9 cellular contexts compared by ENCODE assay signal in genomic region chr6:7147051-7147671, GRCh38. TPM values are rescaled to one million over a fixed set of nuclear protein-coding genes. Genes with fewer than 3 reads are reported as not detected.
DNase-seq lines count a peak whose midpoint lies in the region; ATAC-seq and TF ChIP-seq lines count a peak whose summit lies in the region.
"Had no signal": no experiment of that assay in that cellular context is flagged by ENCODE, and none has a peak within 500 bp of the region (broad histone marks: within the 10 kb centered on the region; RNA-seq: fewer than 3 reads in every experiment).

No MANE protein-coding gene starts in this region.

- no peaks in the 10 kb centered on the region for H3K27me3 Mint-ChIP-seq in activated CD4-positive, alpha-beta T cell treated with anti-CD3 and anti-CD28 coated beads for 36 hours
- no peaks in the 10 kb centered on the region for H3K27me3 Mint-ChIP-seq in WTC11 (ENCODE audit: low read depth)

- H3K27ac ChIP-seq in suprapubic skin: peak overlapping the region; percentile 86

- H3K4me1 Mint-ChIP-seq in activated CD4-positive, alpha-beta T cell treated with anti-CD3 and anti-CD28 coated beads for 36 hours: peaks cover 86% of the 10 kb centered on the region
- H3K4me1 Mint-ChIP-seq in WTC11: peaks cover 91% of the 10 kb centered on the region

- H3K9me3 ChIP-seq in suprapubic skin: no peaks in the 10 kb centered on the region

- peak overlapping the region; percentile 61 for H3K4me3 Mint-ChIP-seq in activated CD4-positive, alpha-beta T cell treated with anti-CD3 and anti-CD28 coated beads for 36 hours
- H3K4me3 Mint-ChIP-seq in WTC11: peak overlapping the region; percentile 59

- intact Hi-C loops in activated CD4-positive, alpha-beta T cell treated with anti-CD3 and anti-CD28 coated beads for 36 hours (cut with DNase I, micrococcal nuclease): no loop called here

- H3K4me3 ChIP-seq in suprapubic skin: no peak overlapping the region

- POLR2A ChIA-PET in activated CD4-positive, alpha-beta T cell treated with anti-CD3 and anti-CD28 coated beads for 36 hours (lab: Charles Lee): no interaction called here
- POLR2A ChIA-PET in WTC11 (lab: Charles Lee): interaction anchor here (0.8 kb wide), 1 partner anchor 9 kb away, joined by 3 read pairs; no protein-coding TSS in a partner anchor

- DNase-seq in activated CD4-positive, alpha-beta T cell treated with anti-CD3 and anti-CD28 coated beads for 36 hours: no peak
- no peak for DNase-seq in activated CD4-positive, alpha-beta T cell treated with anti-CD3 and anti-CD28 coated beads for 48 hours
- DNase-seq in WTC11 (ENCODE audit: low spot score) (no peak), islet precursor cell (peak; percentile 57), suprapubic skin (ENCODE audit: low spot score in 2 of 2) (no peak), HuH-7.5 (ENCODE audit: low spot score) (no peak), SKM-1 treated with dmso at 0.1 percent for 144 hours (lab: John Stamatoyannopoulos, UW; ENCODE audit: unreplicated experiment) (no peak), DMS 273 treated with DMSO at 0.1 percent for 48 hours (lab: John Stamatoyannopoulos, UW) (no peak)
- DNase-seq: activated effector memory CD4-positive, alpha-beta T cell treated with anti-CD3 and anti-CD28 coated beads, Interleukin-2, amount 50 U/mL, for 16 hours had no signal

- TF ChIP-seq CTCF in WTC11 (IDR thresholded peaks at IDR 0.05) (no peak), suprapubic skin (IDR thresholded peaks at IDR 0.05) (no peak)

- H3K27ac Mint-ChIP-seq in activated CD4-positive, alpha-beta T cell treated with anti-CD3 and anti-CD28 coated beads for 36 hours: peak overlapping the region; percentile 84
- H3K27ac Mint-ChIP-seq in WTC11: peak overlapping the region; percentile 98

- no peaks in the 10 kb centered on the region for H3K36me3 ChIP-seq in suprapubic skin

- no peaks in the 10 kb centered on the region for H3K36me3 Mint-ChIP-seq in activated CD4-positive, alpha-beta T cell treated with anti-CD3 and anti-CD28 coated beads for 36 hours (ENCODE audit: low read depth)
- no peaks in the 10 kb centered on the region for H3K36me3 Mint-ChIP-seq in WTC11

- TF ChIP-seq POLR2A in suprapubic skin (IDR thresholded peaks at IDR 0.05): no peak

- WGBS in suprapubic skin: 38% methylated on average over 7 of the region's 7 CpGs

- CTCF ChIA-PET in activated CD4-positive, alpha-beta T cell treated with anti-CD3 and anti-CD28 coated beads for 36 hours (lab: Charles Lee): interaction anchor here (0.7 to 1.8 kb wide), 2 partner anchors 9 to 59 kb away, joined by 3 to 8 read pairs; no protein-coding TSS in a partner anchor
- CTCF ChIA-PET in WTC11 (lab: Charles Lee): interaction anchor here (1.0 to 3.0 kb wide), 3 partner anchors 388 to 473 kb away, joined by 3 to 10 read pairs (median 5); no protein-coding TSS in a partner anchor

- H3K27me3 ChIP-seq in suprapubic skin: no peaks in the 10 kb centered on the region

- TF ChIP-seq EP300 in suprapubic skin (IDR thresholded peaks at IDR 0.05): no peak

- H3K4me1 ChIP-seq in suprapubic skin: peaks cover 77% of the 10 kb centered on the region

- H3K9me3 Mint-ChIP-seq in activated CD4-positive, alpha-beta T cell treated with anti-CD3 and anti-CD28 coated beads for 36 hours (ENCODE audit: low read depth): no peaks in the 10 kb centered on the region
- H3K9me3 Mint-ChIP-seq in WTC11: no peaks in the 10 kb centered on the region

- ATAC-seq in activated CD4-positive, alpha-beta T cell treated with anti-CD3 and anti-CD28 coated beads for 36 hours: no peak
- ATAC-seq in WTC11: no peak

TF ChIP-seq in WTC11, 78 proteins besides CTCF, POLR2A, EP300 and RAD21:
- TF ChIP-seq MLX (CRISPR knock-in tag; IDR thresholded peaks at IDR 0.05) (no peak), SMAD3 (CRISPR knock-in tag; IDR thresholded peaks at IDR 0.05; ENCODE audit: borderline replicate concordance) (no peak), SMAD4 (CRISPR knock-in tag; IDR thresholded peaks at IDR 0.05) (no peak), GRHL2 (CRISPR knock-in tag; IDR thresholded peaks at IDR 0.05; ENCODE audit: insufficient replicate concordance, severe bottlenecking) (no peak), MYBL2 (CRISPR knock-in tag; IDR thresholded peaks at IDR 0.05) (no peak)

RNA-seq across cellular contexts. Expression of gene RREB1, which starts 39.4 kb away (rescaled TPM):
- 10 to 100 TPM; 14.7 to 18.1 TPM for total RNA-seq in activated CD4-positive, alpha-beta T cell treated with anti-CD3 and anti-CD28 coated beads for 36 hours
- total RNA-seq in WTC11 (2021) (38.5 to 39.4 TPM (median 39.4 TPM) in 3 replicates), suprapubic skin (100 to 1,000 TPM in 1 of 4 donors, 10 to 100 TPM in 3; 56.2 to 102 (median 62.6) TPM)
